In genomic region chr3:36893137-36893557, GRCh38 we compare ENCODE assay signal across 7 cellular contexts. TPM values are rescaled to one million over a fixed set of nuclear protein-coding genes. Genes with fewer than 3 reads are reported as not detected.
DNase-seq lines count a peak whose midpoint lies in the region; ATAC-seq, FAIRE-seq and TF ChIP-seq lines count a peak whose summit lies in the region.

No MANE protein-coding gene starts in this region.

- H3K27ac ChIP-seq in PC-3 (ENCODE audit: low read length) (no peak overlapping the region), H1 (ENCODE audit: low read depth, low read length) (no peak overlapping the region)

- H3K36me3 ChIP-seq in PC-3 (ENCODE audit: low read depth, low read length), result no peaks in the 10 kb centered on the region
- no peaks in the 10 kb centered on the region; a peak in 1 of 8 replicates for H3K36me3 ChIP-seq in H1 (ENCODE audit: control insufficient read depth in 2 of 4, insufficient read depth in 4 of 4, low read length in 3 of 4)

- H4K91ac ChIP-seq in H1 (replicated peaks; ENCODE audit: insufficient read length, low read length), result no peak overlapping the region

- TF ChIP-seq EP300 in H1 (IDR thresholded peaks at IDR 0.05; ENCODE audit: borderline replicate concordance in 1 of 2, low read depth in 2 of 2, low read length in 2 of 2), result no peak

- H3F3A ChIP-seq in PC-3 (ENCODE audit: low read length, unreplicated experiment), result no peaks in the 10 kb centered on the region

- no peak for TF ChIP-seq POLR2A in H1 (IDR thresholded peaks at IDR 0.05; ENCODE audit: control extremely low read depth in 1 of 2, low read depth in 2 of 2, low read length in 2 of 2)

- H3K4me2 ChIP-seq in PC-3 (ENCODE audit: low read length) (no peak overlapping the region), H1 (ENCODE audit: insufficient read depth in 1 of 2, low read depth in 2 of 2, low read length in 2 of 2) (no peak overlapping the region)

- H2BK5ac ChIP-seq in H1 (ENCODE audit: low read depth, low read length), result no peak overlapping the region

- H3K9me3 ChIP-seq in PC-3 (ENCODE audit: low read length), result no peaks in the 10 kb centered on the region
- no peaks in the 10 kb centered on the region for H3K9me3 ChIP-seq in H1 (ENCODE audit: insufficient read depth in 2 of 2, low read depth in 1 of 2, low read length in 1 of 2)

- H3K79me2 ChIP-seq in PC-3 (ENCODE audit: low read length) (no peaks in the 10 kb centered on the region), H1 (ENCODE audit: control insufficient read depth in 1 of 2, insufficient read depth in 2 of 2, low read length in 2 of 2) (no peaks in the 10 kb centered on the region)

- TF ChIP-seq CTCF in PC-3 (conservative IDR thresholded peaks at IDR 0.05; ENCODE audit: low read depth, low read length) (no peak), H1 (IDR thresholded peaks at IDR 0.05; ENCODE audit: control extremely low read depth in 1 of 3, insufficient read depth in 1 of 3, low read depth in 1 of 3, low read length in 3 of 3) (no peak)

- peaks cover 10 to 94% (median 59%) of the 10 kb centered on the region in 3 donors for H3K36me3 Mint-ChIP-seq in naive thymus-derived CD8-positive, alpha-beta T cell

- H3K4me1 ChIP-seq in PC-3 (ENCODE audit: insufficient read depth, low read length) (no peaks in the 10 kb centered on the region), H1 (replicated peaks in 1 of 4; ENCODE audit: control insufficient read depth in 3 of 4, insufficient read depth in 4 of 4, low read length in 3 of 4) (no peaks in the 10 kb centered on the region)

- no peak overlapping the region for H3K14ac ChIP-seq in H1 (ENCODE audit: insufficient read length)

- H2BK20ac ChIP-seq in H1 (ENCODE audit: low read length), result no peak overlapping the region

- TF ChIP-seq RAD21 in H1 (IDR thresholded peaks at IDR 0.05 in 1 of 2, conservative IDR thresholded peaks at IDR 0.05 in 1 of 2; ENCODE audit: low read depth in 2 of 2, low read length in 2 of 2), result no peak

- no peak overlapping the region for H2AK5ac ChIP-seq in H1 (ENCODE audit: low read depth, low read length)

- peak overlapping the region in 8 of 10 donors; percentile 8 to 52 (median 30) for H3K4me3 Mint-ChIP-seq in naive thymus-derived CD8-positive, alpha-beta T cell

- intact Hi-C loops in PC-3 (cut with micrococcal nuclease), result no loop called here

- no peak for DNase-seq in GM18507 (ENCODE audit: extremely low spot score, insufficient read length, low read depth)
- DNase-seq in H4 (ENCODE audit: low spot score), result peak; percentile 77
- peak; percentile 34 for DNase-seq in PC-3
- peak in 1 of 2 experiments; percentile 22 for DNase-seq in H1 (ENCODE audit: low read depth in 1 of 2, low spot score in 2 of 2)
- peak in 4 of 10 donors; percentile 22 to 44 (median 32) for DNase-seq in naive thymus-derived CD8-positive, alpha-beta T cell
- no peak for DNase-seq in NCI-H2227 (lab: John Stamatoyannopoulos, UW; ENCODE audit: unreplicated experiment)
- DNase-seq in stimulated activated CD4-positive, alpha-beta T cell treated with anti-CD3 and anti-CD28 coated beads, Interleukin-2, amount 100 ng/mL, for 48 hours, result no peak

- H4K8ac ChIP-seq in H1 (ENCODE audit: extremely low read depth, insufficient read depth, low read length), result no peak overlapping the region

- H3K4me1 Mint-ChIP-seq in naive thymus-derived CD8-positive, alpha-beta T cell, result peaks cover 28 to 87% (median 56%) of the 10 kb centered on the region in 4 donors

- H3K79me1 ChIP-seq in H1 (ENCODE audit: low read depth, low read length), result no peaks in the 10 kb centered on the region

- H3K18ac ChIP-seq in H1 (ENCODE audit: extremely low read depth, low read length), result no peak overlapping the region

- no peak overlapping the region for H3K4ac ChIP-seq in H1 (replicated peaks; ENCODE audit: insufficient read length, low read depth, low read length)

- H4K5ac ChIP-seq in H1 (ENCODE audit: insufficient read length, low read depth, low read length), result no peak overlapping the region

- H2BK15ac ChIP-seq in H1 (ENCODE audit: low read length), result no peak overlapping the region

- no peaks in the 10 kb centered on the region for H3K9me3 Mint-ChIP-seq in naive thymus-derived CD8-positive, alpha-beta T cell

- no peaks in the 10 kb centered on the region for H3K27me3 ChIP-seq in PC-3 (ENCODE audit: low read length)
- H3K27me3 ChIP-seq in H1 (replicated peaks in 1 of 4; ENCODE audit: control insufficient read depth in 3 of 4, extremely low read depth in 1 of 4, insufficient read depth in 3 of 4, low read length in 3 of 4), result no peaks in the 10 kb centered on the region

- H3K56ac ChIP-seq in H1 (replicated peaks; ENCODE audit: insufficient read length, low read depth, low read length), result no peak overlapping the region

- H3K27me3 Mint-ChIP-seq in naive thymus-derived CD8-positive, alpha-beta T cell, result no peaks in the 10 kb centered on the region

- WGBS in H1 (ENCODE audit: extremely low coverage in 1 of 2, insufficient coverage in 1 of 2, insufficient read length in 1 of 2, insufficient replicate concordance in 2 of 2, low coverage in 1 of 2, low lambda C conversion rate in 2 of 2, missing lambda C conversion rate in 1 of 2), 2 experiments, result 88% methylated on average over 2 of the region's 2 CpGs; no CpG with 5 or more reads in 1 of the 2 experiments

- H3K23me2 ChIP-seq in H1 (ENCODE audit: low read depth, low read length), result no peaks in the 10 kb centered on the region

- H3K4me3 ChIP-seq in PC-3 (ENCODE audit: low read length) (no peak overlapping the region), H1 (ENCODE audit: extremely low read depth in 1 of 4, insufficient read depth in 2 of 4, low read depth in 3 of 4, low read length in 4 of 4) (no peak overlapping the region)

- peak overlapping the region; percentile 57 to 94 (median 90) for H3K27ac Mint-ChIP-seq in naive thymus-derived CD8-positive, alpha-beta T cell

- POLR2A ChIA-PET in PC-3 (lab: Charles Lee; ENCODE audit: unreplicated experiment), result no interaction called here
- POLR2A ChIA-PET in H1 (lab: Charles Lee; ENCODE audit: partially characterized antibody), result interaction anchor here (1.7 kb wide), 1 partner anchor 10 kb away, joined by 4 read pairs; no protein-coding TSS in a partner anchor
- POLR2A ChIA-PET in naive thymus-derived CD8-positive, alpha-beta T cell (lab: Charles Lee), result interaction anchor here (0.9 to 3.4 kb wide), 6 partner anchors 14 to 100 kb away, joined by 3 to 19 read pairs (median 6); partner anchors contain the start of genes MLH1 and TRANK1

- peak; percentile 40; the same call in 1 of the 2 replicates for ATAC-seq in PC-3
- ATAC-seq in naive thymus-derived CD8-positive, alpha-beta T cell, result peak; percentile 87 to 92

- H2AFZ ChIP-seq in PC-3 (ENCODE audit: low read length) (no peak overlapping the region), H1 (ENCODE audit: low read length) (no peak overlapping the region)

- no peak overlapping the region for H3K9ac ChIP-seq in PC-3 (ENCODE audit: low read length)
- H3K9ac ChIP-seq in H1 (replicated peaks in 1 of 4; ENCODE audit: extremely low read depth in 1 of 4, low read depth in 3 of 4, low read length in 3 of 4), result no peak overlapping the region

- H2BK120ac ChIP-seq in H1 (replicated peaks; ENCODE audit: low read depth, low read length), result no peak overlapping the region

- no peak overlapping the region for H3K23ac ChIP-seq in H1 (ENCODE audit: insufficient read length)

- no peak overlapping the region for H2BK12ac ChIP-seq in H1 (ENCODE audit: low read depth, low read length)

- no peaks in the 10 kb centered on the region for H3K9me2 ChIP-seq in PC-3 (replicated peaks; ENCODE audit: low read length)

- no TSS peak for BruUV-seq in PC-3 (replicated peaks; lab: Mats Ljungman, UMichigan)

- FAIRE-seq in GM18507 (lab: Jason Lieb, UNC) (peak; percentile 86), H1 (lab: Jason Lieb, UNC) (peak; percentile 13)

- H4K20me1 ChIP-seq in PC-3 (ENCODE audit: low read length) (no peaks in the 10 kb centered on the region), H1 (replicated peaks in 1 of 2; ENCODE audit: control insufficient read depth in 1 of 2, insufficient read depth in 2 of 2, low read length in 2 of 2) (no peaks in the 10 kb centered on the region)

- CTCF ChIA-PET in PC-3 (lab: Charles Lee) (interaction anchor here (0.7 kb wide), 1 partner anchor 65 kb away, joined by 5 read pairs; no protein-coding TSS in a partner anchor), H1 (lab: Charles Lee; ENCODE audit: partially characterized antibody) (interaction anchor here (0.6 to 5.0 kb wide), 5 partner anchors 11 to 65 kb away, joined by 3 to 40 read pairs (median 3); no protein-coding TSS in a partner anchor)

TF ChIP-seq in H1, 55 proteins besides CTCF, POLR2A, EP300 and RAD21:
- TF ChIP-seq SIN3A (conservative IDR thresholded peaks at IDR 0.05 in 1 of 2, IDR thresholded peaks at IDR 0.05 in 1 of 2; ENCODE audit: low read depth in 1 of 2, low read length in 2 of 2) (no peak), SIRT6 (IDR thresholded peaks at IDR 0.05; ENCODE audit: low read length) (no peak), POU5F1 (IDR thresholded peaks at IDR 0.05; ENCODE audit: low read depth, low read length) (no peak)

RNA-seq across cellular contexts. Expression of gene TRANK1, which starts 51.7 kb away (rescaled TPM):
- total RNA-seq in H4 (2014; rRNA removed; shearing (Covaris generic)), result 9.7 and 11.4 TPM in 2 replicates
- 0.58 and 2.4 TPM in 2 replicates for total RNA-seq in PC-3 (2014; rRNA removed)
- 8.8 TPM in 2 replicates for total RNA-seq in H1 (2021; fragmentation: NEBNext Ultra II Directional; extraction: Animal tissue kit (Norgen Biotek cat#: 25700))
- polyA plus RNA-seq in H1 (2011; rRNA removed), result 2.9 and 3.9 TPM in 2 replicates
- polyA plus RNA-seq in H1 (2011; cell fraction: cytosol; rRNA removed), result 4.0 TPM
- polyA plus RNA-seq in H1 (2011; cell fraction: nucleus; rRNA removed), result 6.2 TPM
- 3.0 to 5.2 TPM (median 4.6 TPM) in 4 replicates for polyA plus RNA-seq in H1 (2012, experiment 1 of 2)
- polyA plus RNA-seq in H1 (2012, experiment 2 of 2), result 0.25 TPM
- polyA plus RNA-seq in H1 (2013, experiment 1 of 2), result 0.99 TPM
- polyA plus RNA-seq in H1 (2013, experiment 2 of 2), result 0.81 TPM
- 10.2 and 11.5 TPM in 2 replicates for polyA minus RNA-seq in H1 (2011; rRNA and poly(A)+ RNA removed)
- 5.1 TPM for polyA minus RNA-seq in H1 (2011; cell fraction: cytosol; rRNA and poly(A)+ RNA removed)
- polyA minus RNA-seq in H1 (2011; cell fraction: nucleus; rRNA and poly(A)+ RNA removed), result 8.1 TPM
- 10 to 100 TPM; 84.5 to 92.3 TPM for total RNA-seq in naive thymus-derived CD8-positive, alpha-beta T cell
- 10 to 100 TPM; 16.0 to 20.3 (median 17.9) TPM for polyA plus RNA-seq in naive thymus-derived CD8-positive, alpha-beta T cell

Comparison
In these comparisons a context has a peak if more than half of its experiments do, and no peak if none do; other contexts are left out.
1. DNase-seq: peak in H4 (single experiment) and PC-3 (single experiment); none in GM18507 (single experiment), NCI-H2227 (single experiment) and stimulated activated CD4-positive, alpha-beta T cell treated with anti-CD3 and anti-CD28 coated beads, Interleukin-2, amount 100 ng/mL, for 48 hours (0 of 2).